6 cellular contexts compared by ENCODE assay signal in the genomic region with DNA sequence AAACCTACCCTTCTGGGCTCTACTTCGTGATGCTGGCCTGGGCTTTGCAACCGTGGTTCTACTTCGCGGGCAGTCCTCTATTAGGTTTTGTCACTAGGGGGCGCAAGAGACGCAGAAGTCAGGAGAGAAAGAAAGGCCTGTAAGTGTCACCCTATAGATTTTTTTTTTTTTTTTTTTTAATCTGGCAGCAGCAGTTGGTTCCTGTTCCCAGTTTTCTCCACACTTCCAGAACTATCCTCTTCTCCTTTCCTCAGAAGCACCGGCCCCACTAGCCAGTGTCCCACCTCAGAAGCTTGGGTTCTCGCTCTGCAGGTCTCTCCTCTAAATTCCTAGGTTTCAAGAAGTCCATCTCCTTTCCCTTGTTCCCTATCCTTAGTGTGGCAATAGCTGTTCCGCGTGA. TPM values are rescaled to one million over a fixed set of nuclear protein-coding genes. Genes with fewer than 3 reads are reported as not detected.
DNase-seq lines count a peak whose midpoint lies in the region; TF ChIP-seq lines count a peak whose summit lies in the region.

No MANE protein-coding gene starts in this region.

- H3K9me3 Mint-ChIP-seq in CD4-positive, alpha-beta memory T cell = peaks cover 0 to 2% (median 0%) of the 10 kb centered on the region in 8 donors

- no peak overlapping the region for H3K27ac ChIP-seq in CD4-positive, alpha-beta memory T cell (ENCODE audit: low read depth, low read length)
- H3K27ac ChIP-seq in fibroblast of lung (ENCODE audit: insufficient read depth, low read length) = no peak overlapping the region

- H3K27me3 ChIP-seq in CD4-positive, alpha-beta memory T cell (ENCODE audit: insufficient read depth, low read length) = no peaks in the 10 kb centered on the region
- no peaks in the 10 kb centered on the region for H3K27me3 ChIP-seq in fibroblast of lung (ENCODE audit: control insufficient read depth, insufficient read depth, low read length)

- H3K4me3 ChIP-seq in CD4-positive, alpha-beta memory T cell (ENCODE audit: low read length in 2 of 2) = no peak overlapping the region
- H3K4me3 ChIP-seq in fibroblast of lung (replicated peaks in 1 of 4; ENCODE audit: control extremely low read depth in 1 of 4, insufficient read depth in 1 of 4, low read depth in 3 of 4, low read length in 4 of 4) = no peak overlapping the region

- intact Hi-C loops in CD4-positive, alpha-beta memory T cell (cut with micrococcal nuclease) = no loop called here

- H3K36me3 ChIP-seq in CD4-positive, alpha-beta memory T cell (ENCODE audit: insufficient read depth, low read length) = no peaks in the 10 kb centered on the region
- no peaks in the 10 kb centered on the region for H3K36me3 ChIP-seq in fibroblast of lung (ENCODE audit: control insufficient read depth, insufficient read depth, low read length)

- H3K9me3 ChIP-seq in CD4-positive, alpha-beta memory T cell (ENCODE audit: control insufficient read depth in 1 of 2, low read length in 2 of 2) = no peaks in the 10 kb centered on the region
- no peaks in the 10 kb centered on the region for H3K9me3 ChIP-seq in fibroblast of lung (ENCODE audit: control insufficient read depth, insufficient read depth, low read depth, low read length)

- H3K4me1 Mint-ChIP-seq in CD4-positive, alpha-beta memory T cell = peaks cover 2 to 4% (median 3%) of the 10 kb centered on the region in 4 donors

- H2AFZ ChIP-seq in fibroblast of lung (ENCODE audit: low read length) = peak overlapping the region; percentile 53

- H3K4me2 ChIP-seq in fibroblast of lung (ENCODE audit: extremely low read depth, insufficient read depth, low read length) = no peak overlapping the region

- no peaks in the 10 kb centered on the region for H3K79me2 ChIP-seq in fibroblast of lung (ENCODE audit: control insufficient read depth, insufficient read depth, low read length)

- peak overlapping the region in 1 of 7 donors; percentile 53 for H3K27ac Mint-ChIP-seq in CD4-positive, alpha-beta memory T cell

- TF ChIP-seq CTCF in fibroblast of lung (conservative IDR thresholded peaks at IDR 0.05 in 1 of 2, IDR thresholded peaks at IDR 0.05 in 1 of 2; ENCODE audit: low read depth in 1 of 2, low read length in 2 of 2) = peak; percentile 76 to 87

- H3K9ac ChIP-seq in fibroblast of lung (ENCODE audit: insufficient read depth, low read length) = no peak overlapping the region

- no peaks in the 10 kb centered on the region for H3K36me3 Mint-ChIP-seq in CD4-positive, alpha-beta memory T cell

- peaks cover 8 to 17% of the 10 kb centered on the region in 2 donors for H3K27me3 Mint-ChIP-seq in CD4-positive, alpha-beta memory T cell

- POLR2A ChIA-PET in CD4-positive, alpha-beta memory T cell (lab: Charles Lee; ENCODE audit: partially characterized antibody) = no interaction called here

- no peaks in the 10 kb centered on the region for H3K4me1 ChIP-seq in CD4-positive, alpha-beta memory T cell (ENCODE audit: insufficient read depth, low read length)
- no peaks in the 10 kb centered on the region for H3K4me1 ChIP-seq in fibroblast of lung (ENCODE audit: control insufficient read depth, extremely low read depth, insufficient read depth, low read length)

- DNase-seq in CD4-positive, alpha-beta memory T cell = peak; percentile 10 to 38 (median 24)
- peak; percentile 49 for DNase-seq in HuH-7 (ENCODE audit: low spot score)
- DNase-seq in T-helper 9 cell = peak; percentile 23
- DNase-seq in fibroblast of lung (ENCODE audit: low read depth in 2 of 2) = peak; percentile 10 to 64
- peak; percentile 30 to 41 for DNase-seq in stimulated activated CD4-positive, alpha-beta T cell treated with anti-CD3 and anti-CD28 coated beads, Interleukin-4, amount 100 ng/mL, for 48 hours (ENCODE audit: low read depth in 2 of 2)
- no peak for DNase-seq in epidermal melanocyte (ENCODE audit: insufficient read length, low spot score)

- no peaks in the 10 kb centered on the region for H4K20me1 ChIP-seq in fibroblast of lung (ENCODE audit: control insufficient read depth, extremely low read depth, insufficient read depth, low read length)

- peak overlapping the region in 1 of 8 donors; percentile 17 for H3K4me3 Mint-ChIP-seq in CD4-positive, alpha-beta memory T cell

- CTCF ChIA-PET in CD4-positive, alpha-beta memory T cell (lab: Charles Lee; ENCODE audit: partially characterized antibody) = interaction anchor here (0.7 to 2.6 kb wide), 12 partner anchors 8 to 45 kb away, joined by 3 to 11 read pairs (median 6); partner anchors contain the start of gene LCE2D

RNA-seq across cellular contexts. Expression of gene LCE2D, which starts 9.1 kb away (rescaled TPM):
- total RNA-seq in CD4-positive, alpha-beta memory T cell = not detected
- not detected for polyA plus RNA-seq in CD4-positive, alpha-beta memory T cell
- not detected in 2 replicates for total RNA-seq in fibroblast of lung
- polyA plus RNA-seq in fibroblast of lung = not detected in 2 replicates
- 0.26 TPM in 1 of 2 replicates, not detected in the other for polyA plus RNA-seq in fibroblast of lung (2012)
- not detected in 2 replicates for polyA minus RNA-seq in fibroblast of lung (ENCODE audit: low replicate concordance)

RNA-seq across cellular contexts. Expression of gene LCE2C, which starts 21.0 kb away (rescaled TPM):
- total RNA-seq in CD4-positive, alpha-beta memory T cell = not detected
- not detected for polyA plus RNA-seq in CD4-positive, alpha-beta memory T cell
- total RNA-seq in fibroblast of lung = not detected in 2 replicates
- 0.12 and 1.5 TPM in 2 replicates for polyA plus RNA-seq in fibroblast of lung
- 0.93 and 3.1 TPM in 2 replicates for polyA plus RNA-seq in fibroblast of lung (2012)
- not detected in 2 replicates for polyA minus RNA-seq in fibroblast of lung (ENCODE audit: low replicate concordance)

RNA-seq across cellular contexts. Expression of gene LCE3A, which starts 31.2 kb away (rescaled TPM):
- total RNA-seq in CD4-positive, alpha-beta memory T cell = not detected
- not detected for polyA plus RNA-seq in CD4-positive, alpha-beta memory T cell
- not detected in 2 replicates for total RNA-seq in fibroblast of lung
- polyA plus RNA-seq in fibroblast of lung = not detected in 2 replicates
- not detected in 2 replicates for polyA plus RNA-seq in fibroblast of lung (2012)
- not detected in 2 replicates for polyA minus RNA-seq in fibroblast of lung (ENCODE audit: low replicate concordance)

RNA-seq across cellular contexts. Expression of gene LCE2B, which starts 31.8 kb away (rescaled TPM):
- not detected for total RNA-seq in CD4-positive, alpha-beta memory T cell
- polyA plus RNA-seq in CD4-positive, alpha-beta memory T cell = not detected
- not detected in 2 replicates for total RNA-seq in fibroblast of lung
- 0.17 and 0.53 TPM in 2 replicates for polyA plus RNA-seq in fibroblast of lung
- polyA plus RNA-seq in fibroblast of lung (2012) = 0.36 and 1.8 TPM in 2 replicates
- polyA minus RNA-seq in fibroblast of lung (ENCODE audit: low replicate concordance) = not detected in 2 replicates

RNA-seq across cellular contexts. Expression of gene LCE3B, which starts 40.5 kb away (rescaled TPM):
- not detected for total RNA-seq in CD4-positive, alpha-beta memory T cell
- not detected for polyA plus RNA-seq in CD4-positive, alpha-beta memory T cell
- total RNA-seq in fibroblast of lung = not detected in 2 replicates
- not detected in 2 replicates for polyA plus RNA-seq in fibroblast of lung
- polyA plus RNA-seq in fibroblast of lung (2012) = not detected in 2 replicates
- not detected in 2 replicates for polyA minus RNA-seq in fibroblast of lung (ENCODE audit: low replicate concordance)
